ENCODE assay signal across 1 cellular context in genomic region chr14:74570696-74571095, GRCh38.
TF ChIP-seq lines count a peak whose summit lies in the region.

No MANE protein-coding gene starts in this region.

TF ChIP-seq in IMR-90, 13 proteins besides CTCF, POLR2A, EP300 and RAD21 (continued from another document):
- TF ChIP-seq USF2 (IDR thresholded peaks at IDR 0.05; ENCODE audit: low read depth, low read length) (no peak), SMC3 (IDR thresholded peaks at IDR 0.05; ENCODE audit: low read depth, low read length) (no peak), FOS (IDR thresholded peaks at IDR 0.05; ENCODE audit: low read depth, low read length) (no peak), ELK1 (IDR thresholded peaks at IDR 0.05; ENCODE audit: borderline replicate concordance, low read depth, low read length) (no peak), MXI1 (IDR thresholded peaks at IDR 0.05; ENCODE audit: borderline replicate concordance, low read depth, low read length) (no peak), CHD1 (IDR thresholded peaks at IDR 0.05; ENCODE audit: low read depth, low read length) (no peak), MAZ (IDR thresholded peaks at IDR 0.05; ENCODE audit: borderline replicate concordance, low read depth, low read length) (no peak), RFX5 (IDR thresholded peaks at IDR 0.05; ENCODE audit: low read depth, low read length) (no peak), MAFK (IDR thresholded peaks at IDR 0.05; ENCODE audit: low read depth, low read length) (no peak), CEBPB (IDR thresholded peaks at IDR 0.05; ENCODE audit: low read depth, low read length) (no peak), RCOR1 (IDR thresholded peaks at IDR 0.05; ENCODE audit: insufficient replicate concordance, low read length) (no peak)
